ENCODE assay signal across 13 cellular contexts in genomic region chr10:90920986-90921643, GRCh38. TPM values are rescaled to one million over a fixed set of nuclear protein-coding genes. Genes with fewer than 3 reads are reported as not detected.
DNase-seq lines count a peak whose midpoint lies in the region; ATAC-seq, FAIRE-seq and TF ChIP-seq lines count a peak whose summit lies in the region.
"Had no signal": no experiment of that assay in that cellular context is flagged by ENCODE, and none has a peak within 500 bp of the region (broad histone marks: within the 10 kb centered on the region; RNA-seq: fewer than 3 reads in every experiment).

Gene ANKRD1, minus strand, starts transcription at chr10:90921087. Its CDS starts 60 bp downstream, at chr10:90921027.

- no peak for TF ChIP-seq POLR2A in HepG2 (IDR thresholded peaks at IDR 0.05; ENCODE audit: insufficient read depth in 1 of 2, low read depth in 2 of 2, low read length in 2 of 2)

- no peaks in the 10 kb centered on the region for H4K20me1 ChIP-seq in HepG2 (ENCODE audit: insufficient read depth, low read length)

- H2AFZ ChIP-seq in HepG2 (ENCODE audit: low read length), result no peak within 1 kb of the TSS
- H2AFZ ChIP-seq: parathyroid adenoma had no signal

- peak within 1 kb of the TSS; percentile 49 to 69 (median 52) for H3K4me3 ChIP-seq in HepG2 (replicated peaks in 1 of 3; ENCODE audit: insufficient read depth in 1 of 3, low read depth in 2 of 3, low read length in 3 of 3)

- H3K27me3 ChIP-seq in HepG2 (ENCODE audit: control insufficient read depth in 1 of 2, insufficient read depth in 2 of 2, low read length in 2 of 2), result no peaks in the 10 kb centered on the region

- POLR2A ChIA-PET in HepG2 (lab: Yijun Ruan, JAX), result interaction anchor here (0.8 to 3.3 kb wide), 5 partner anchors 9 to 299 kb away, joined by 3 to 41 read pairs (median 4); partner anchors contain the start of gene PCGF5

- DNase-seq in AG08396 (ENCODE audit: low spot score) (peak; percentile 72), HuH-7.5 (ENCODE audit: low spot score) (peak; percentile 12), ecto neural progenitor cell (ENCODE audit: low spot score) (peak; percentile 52), HepG2 (ENCODE audit: low spot score) (peak; percentile 99), COR-L47 (lab: John Stamatoyannopoulos, UW) (no peak)
- DNase-seq in activated naive CD4-positive, alpha-beta T cell treated with anti-CD3 and anti-CD28 coated beads, Interleukin-2, amount 50 U/mL, for 16 hours, result no peak
- DNase-seq: anterior cingulate cortex, DMS153 had no signal

- CTCF ChIA-PET in HepG2 (lab: Yijun Ruan, JAX; ENCODE audit: low intra/inter-chr PET ratio, low total read pairs), result no interaction called here

- peak within 1 kb of the TSS; percentile 70 for H3K9ac ChIP-seq in HepG2 (ENCODE audit: insufficient read depth, low read depth, low read length)
- H3K9ac ChIP-seq: parathyroid adenoma had no signal

- intact Hi-C loops in HepG2 (cut with micrococcal nuclease; ENCODE audit: unreplicated experiment), result loop anchor here (1.0 to 5.0 kb wide), 3 partner anchors 10 to 301 kb away; partner anchors contain the start of gene PCGF5

- peak; percentile 99 for ATAC-seq in HepG2
- no peak for ATAC-seq in GM18867 (IDR thresholded peaks at IDR 0.05; ENCODE audit: unreplicated experiment)
- no peak for ATAC-seq in GM18861 (IDR thresholded peaks at IDR 0.05; ENCODE audit: unreplicated experiment)

- peak; percentile 98 for FAIRE-seq in HepG2 (lab: Jason Lieb, UNC)

- peak within 1 kb of the TSS; percentile 70 for H3K4me2 ChIP-seq in HepG2 (ENCODE audit: low read depth, low read length)

- peaks cover 50% of the 10 kb centered on the region for H3K4me1 ChIP-seq in HepG2 (ENCODE audit: insufficient read depth, low read length)
- H3K4me1 ChIP-seq: parathyroid adenoma had no signal

- peaks cover 0 to under 1% of the 10 kb centered on the region in 2 experiments; a peak in 3 of 5 replicates for H3K36me3 ChIP-seq in HepG2 (replicated peaks in 1 of 2; ENCODE audit: control insufficient read depth in 1 of 2, insufficient read depth in 2 of 2, low read length in 2 of 2)

- TF ChIP-seq EP300 in HepG2 (IDR thresholded peaks at IDR 0.05; ENCODE audit: low read depth in 2 of 2, low read length in 2 of 2) (peak; percentile 85 to 90), HepG2 (CRISPR knock-in tag; IDR thresholded peaks at IDR 0.05; ENCODE audit: borderline replicate concordance) (peak; percentile 89; the same call in 1 of the 2 replicates)

- in situ Hi-C loops in HepG2 (cut with HindIII; ENCODE audit: extremely low pct_ligation_motif_present, low pct_unique_long_range_greater_than_20kb), result no loop called here

- peak within 1 kb of the TSS; percentile 70 for H3K27ac ChIP-seq in HepG2 (ENCODE audit: extremely low read length, insufficient read depth, low read length)
- H3K27ac ChIP-seq: parathyroid adenoma had no signal

- no peaks in the 10 kb centered on the region for H3K9me3 ChIP-seq in HepG2 (ENCODE audit: low read length)

- no peak for TF ChIP-seq CTCF in HepG2 (CRISPR knock-in tag; IDR thresholded peaks at IDR 0.05)

- H3K79me2 ChIP-seq in HepG2 (ENCODE audit: insufficient read depth, low read length), result no peaks in the 10 kb centered on the region
- H3K79me2 ChIP-seq: parathyroid adenoma had no signal

- WGBS in HepG2 (ENCODE audit: low lambda C conversion rate), result 0% methylated on average over 5 of the region's 5 CpGs

- BruUV-seq in HepG2 (replicated peaks; lab: Mats Ljungman, UMichigan), result no TSS peak

- no peak for TF ChIP-seq RAD21 in HepG2 (CRISPR knock-in tag; IDR thresholded peaks at IDR 0.05)

TF ChIP-seq in HepG2, 621 proteins besides CTCF, POLR2A, EP300 and RAD21 (continues in another document):
- peak in 1 of 2 experiments; percentile 49; a peak in 2 of 4 replicates for TF ChIP-seq NR2F1 (CRISPR knock-in tag; IDR thresholded peaks at IDR 0.05)
- TF ChIP-seq SMYD3 (CRISPR knock-in tag; IDR thresholded peaks at IDR 0.05), result 0 out of 2 replicates have a peak, but pooled peaks have one; percentile 39
- no peak for TF ChIP-seq HMGA1 (CRISPR knock-in tag; conservative IDR thresholded peaks at IDR 0.05)
- peak; percentile 83; the same call in 1 of the 2 replicates for TF ChIP-seq HBP1 (CRISPR knock-in tag; IDR thresholded peaks at IDR 0.05; ENCODE audit: low read depth)
- TF ChIP-seq ZNF136 (CRISPR knock-in tag; IDR thresholded peaks at IDR 0.05; ENCODE audit: low read depth), result no peak
- TF ChIP-seq ZNF589 (CRISPR knock-in tag; conservative IDR thresholded peaks at IDR 0.05), result no peak
- TF ChIP-seq ZNF652 (CRISPR knock-in tag; IDR thresholded peaks at IDR 0.05; ENCODE audit: borderline replicate concordance, low read depth), result peak; percentile 42; the same call in 1 of the 2 replicates
- TF ChIP-seq NR2F6 (IDR thresholded peaks at IDR 0.05), result peak; percentile 32; the same call in 1 of the 2 replicates
- peak; percentile 67 for TF ChIP-seq NR2F6 (CRISPR knock-in tag; IDR thresholded peaks at IDR 0.05)
- no peak for TF ChIP-seq ZNF619 (CRISPR knock-in tag; IDR thresholded peaks at IDR 0.05)
- peak; percentile 76; the same call in 1 of the 2 replicates for TF ChIP-seq THAP11 (CRISPR knock-in tag; IDR thresholded peaks at IDR 0.05)

RNA-seq across cellular contexts. Expression of gene ANKRD1, which starts in this region (rescaled TPM):
- 19.4 and 26.4 TPM in 2 replicates for total RNA-seq in HepG2 (2016; rRNA removed; fragmentation: Illumina TruSeq; extraction: Trizol)
- 6.3 and 6.9 TPM in 2 replicates for total RNA-seq in HepG2 (2016; cell fraction: cytosol; rRNA removed; fragmentation: Illumina TruSeq; extraction: Trizol; ENCODE audit: low read depth)
- 19.5 and 30.2 TPM in 2 replicates for total RNA-seq in HepG2 (2016; cell fraction: insoluble cytoplasmic fraction; rRNA removed; fragmentation: Illumina TruSeq; extraction: Trizol)
- 11.3 and 14.1 TPM in 2 replicates for total RNA-seq in HepG2 (2016; cell fraction: membrane; rRNA removed; fragmentation: Illumina TruSeq; extraction: Trizol)
- 12.6 and 13.8 TPM in 2 replicates for total RNA-seq in HepG2 (2016; cell fraction: nucleus; rRNA removed; fragmentation: Illumina TruSeq; extraction: Trizol)
- polyA plus RNA-seq in HepG2 (2011; rRNA removed), result 30.2 and 41.8 TPM in 2 replicates
- polyA plus RNA-seq in HepG2 (2011; cell fraction: cytosol; rRNA removed), result 30.2 and 31.0 TPM in 2 replicates
- polyA plus RNA-seq in HepG2 (2011; cell fraction: nucleus; rRNA removed), result 21.7 and 24.5 TPM in 2 replicates
- polyA plus RNA-seq in HepG2 (2012), result 10.9 and 13.5 TPM in 2 replicates
- 1.7 and 2.0 TPM in 2 replicates for polyA plus RNA-seq in HepG2 (2016; cell fraction: cytosol; fragmentation: Illumina TruSeq; extraction: Trizol; ENCODE audit: low read depth)
- polyA plus RNA-seq in HepG2 (2016; cell fraction: insoluble cytoplasmic fraction; fragmentation: Illumina TruSeq; extraction: Trizol; ENCODE audit: low read depth), result 21.2 and 22.2 TPM in 2 replicates
- polyA plus RNA-seq in HepG2 (2016; cell fraction: membrane; fragmentation: Illumina TruSeq; extraction: Trizol; ENCODE audit: low read depth), result 3.4 TPM in 2 replicates
- polyA plus RNA-seq in HepG2 (2016; cell fraction: nucleus; fragmentation: Illumina TruSeq; extraction: Trizol; ENCODE audit: insufficient read depth, low read depth), result 20.2 and 20.8 TPM in 2 replicates
- 0.09 and 24.0 TPM in 2 replicates for polyA minus RNA-seq in HepG2 (2011; rRNA and poly(A)+ RNA removed; ENCODE audit: low replicate concordance)
- 29.2 and 42.8 TPM in 2 replicates for polyA minus RNA-seq in HepG2 (2011; cell fraction: cytosol; rRNA and poly(A)+ RNA removed)
- 23.3 and 24.9 TPM in 2 replicates for polyA minus RNA-seq in HepG2 (2011; cell fraction: nucleus; rRNA and poly(A)+ RNA removed)
- total RNA-seq: subcutaneous adipose tissue; T-helper 2 cell treated with Interferon-gamma antibody and Interleukin-4, amounts not matched to agents 100 ng/mL and 5 ng/mL, for 36 hours had no signal

Comparison
In these comparisons a context has a peak if more than half of its experiments do, and no peak if none do; other contexts are left out.
1. DNase-seq: peak in AG08396 (single experiment), HuH-7.5 (single experiment), ecto neural progenitor cell (single experiment) and HepG2 (single experiment); none in COR-L47 (single experiment) and activated naive CD4-positive, alpha-beta T cell treated with anti-CD3 and anti-CD28 coated beads, Interleukin-2, amount 50 U/mL, for 16 hours (single experiment).